ENCODE assay signal across 7 cellular contexts in the genomic region with DNA sequence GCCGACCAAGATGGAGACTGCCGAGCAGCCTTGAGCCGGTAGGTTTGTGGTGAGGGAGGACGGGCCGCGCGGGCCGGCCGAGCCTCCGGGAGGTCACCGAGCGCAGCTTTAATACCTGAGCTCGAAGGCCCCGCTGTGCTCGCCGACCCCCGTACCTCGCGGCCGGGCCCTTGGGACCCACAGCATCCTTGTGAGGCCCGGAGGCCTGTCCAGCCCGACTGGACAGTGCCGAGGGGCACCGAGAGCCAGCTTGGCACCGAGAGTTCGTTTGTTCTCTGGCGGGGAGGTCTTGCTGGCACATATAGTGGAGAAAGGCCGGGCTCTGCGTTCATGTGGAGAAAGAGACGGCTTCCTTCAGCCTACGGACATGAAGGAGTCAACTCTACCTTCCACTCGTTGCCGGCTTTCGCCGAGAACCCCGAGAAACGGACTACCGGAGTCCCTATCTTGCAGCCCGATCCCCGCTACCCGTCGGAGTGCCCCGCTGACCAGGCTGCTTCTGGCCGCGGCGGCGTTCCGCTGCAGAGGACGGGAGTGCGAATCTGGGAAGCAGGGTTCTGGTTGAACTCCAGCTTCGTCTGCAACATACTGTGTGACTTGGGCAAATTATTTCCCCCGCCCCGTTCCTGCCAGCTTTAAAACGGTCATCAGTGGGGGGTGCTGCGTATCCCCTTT. TPM values are rescaled to one million over a fixed set of nuclear protein-coding genes. Genes with fewer than 3 reads are reported as not detected.
DNase-seq lines count a peak whose midpoint lies in the region; ATAC-seq and TF ChIP-seq lines count a peak whose summit lies in the region.

No MANE protein-coding gene starts in this region.

- intact Hi-C loops in PC-9 (cut with micrococcal nuclease; ENCODE audit: unreplicated experiment), result loop anchor here (1.0 to 5.0 kb wide), 2 partner anchors 19 to 204 kb away; no protein-coding TSS in a partner anchor

- no peaks in the 10 kb centered on the region for H3K9me2 ChIP-seq in PC-9 (ENCODE audit: insufficient read depth)

- DNase-seq in PC-9 (no peak), erythroblast (lab: John Stamatoyannopoulos, UW) (peak; percentile 46 to 68), osteoblast (ENCODE audit: insufficient read length, low spot score, missing footprints) (no peak), NCI-H69 (lab: John Stamatoyannopoulos, UW) (no peak), NCI-H226 (no peak)

- H3K9me3 ChIP-seq in PC-9 (ENCODE audit: insufficient read depth, low read depth), result no peaks in the 10 kb centered on the region
- H3K9me3 ChIP-seq in osteoblast (ENCODE audit: low read depth, low read length), result no peaks in the 10 kb centered on the region

- H3K27me3 ChIP-seq in PC-9 (ENCODE audit: insufficient read depth, low read depth), result no peaks in the 10 kb centered on the region
- no peaks in the 10 kb centered on the region for H3K27me3 ChIP-seq in osteoblast (ENCODE audit: insufficient read depth, low read length)

- peak; percentile 5 for ATAC-seq in GM21528 (IDR thresholded peaks at IDR 0.05; ENCODE audit: low FRiP score, unreplicated experiment)
- no peak for ATAC-seq in GM21381 (IDR thresholded peaks at IDR 0.05; ENCODE audit: unreplicated experiment)

- H3K79me2 ChIP-seq in PC-9 (ENCODE audit: low read depth), result peaks cover 19% of the 10 kb centered on the region
- peaks cover 53% of the 10 kb centered on the region for H3K79me2 ChIP-seq in osteoblast (ENCODE audit: insufficient read depth, low read length)

- H3K4me2 ChIP-seq in PC-9 (peak overlapping the region; percentile 81), osteoblast (ENCODE audit: insufficient read depth, low read length) (peak overlapping the region; percentile 98)

- no peaks in the 10 kb centered on the region for H3K36me3 ChIP-seq in PC-9 (ENCODE audit: low read depth)
- H3K36me3 ChIP-seq in osteoblast (ENCODE audit: insufficient read depth, low read length), result peaks cover 28% of the 10 kb centered on the region

- H3K4me3 ChIP-seq in PC-9 (peak overlapping the region; percentile 89), osteoblast (ENCODE audit: insufficient read depth, low read length) (peak overlapping the region; percentile 95)

- H3K4me1 ChIP-seq in PC-9 (replicated peaks; ENCODE audit: insufficient read depth) (no peaks in the 10 kb centered on the region), osteoblast (ENCODE audit: insufficient read depth, low read length) (peaks cover 19% of the 10 kb centered on the region)

- H4K20me1 ChIP-seq in PC-9 (ENCODE audit: insufficient read depth) (no peaks in the 10 kb centered on the region), osteoblast (ENCODE audit: insufficient read depth, low read length) (peaks cover 9% of the 10 kb centered on the region)

- BruUV-seq in PC-9 (replicated peaks; lab: Mats Ljungman, UMichigan), result no TSS peak

- no peak for TF ChIP-seq POLR2A in erythroblast (IDR thresholded peaks at IDR 0.05; ENCODE audit: low read length)

- TF ChIP-seq CTCF in PC-9 (conservative IDR thresholded peaks at IDR 0.05) (no peak), osteoblast (IDR thresholded peaks at IDR 0.05; ENCODE audit: extremely low read depth, low read depth, low read length) (no peak)

- CTCF ChIA-PET in PC-9 (lab: Charles Lee), result interaction anchor here (0.6 to 1.0 kb wide), 4 partner anchors 13 to 847 kb away, joined by 3 to 4 read pairs (median 4); no protein-coding TSS in a partner anchor

- POLR2A ChIA-PET in PC-9 (lab: Charles Lee; ENCODE audit: unreplicated experiment), result interaction anchor here (0.7 kb wide), 1 partner anchor 566 kb away, joined by 7 read pairs; a partner anchor contains a TSS

- H3K27ac ChIP-seq in PC-9 (no peak overlapping the region), osteoblast (ENCODE audit: low read depth, low read length) (peak overlapping the region; percentile 96)

- peaks cover 10% of the 10 kb centered on the region; the same call in 1 of the 2 replicates for H3F3A ChIP-seq in PC-9 (ENCODE audit: insufficient read depth, low read depth)

- H2AFZ ChIP-seq in PC-9, result peak overlapping the region; percentile 77; the same call in 1 of the 2 replicates
- H2AFZ ChIP-seq in osteoblast (ENCODE audit: low read length), result peak overlapping the region; percentile 75

RNA-seq across cellular contexts. Expression of a gene that starts 0.3 kb away (rescaled TPM):
- total RNA-seq in PC-9 (2021) (35.6 and 49.3 TPM in 2 replicates), osteoblast (42.4 and 46.7 TPM in 2 replicates)

RNA-seq across cellular contexts. Expression of a gene that starts 23.8 kb away (rescaled TPM):
- total RNA-seq in PC-9 (2021), result 180 and 231 TPM in 2 replicates
- total RNA-seq in osteoblast, result 184 and 195 TPM in 2 replicates

RNA-seq across cellular contexts. Expression of a gene that starts 43.4 kb away (rescaled TPM):
- total RNA-seq in PC-9 (2021) (not detected in 2 replicates), osteoblast (under 0.01 TPM in 1 of 2 replicates, not detected in the other)

RNA-seq across cellular contexts. Expression of a gene that starts 43.9 kb away (rescaled TPM):
- total RNA-seq in PC-9 (2021), result 0.55 TPM in 1 of 2 replicates, not detected in the other
- total RNA-seq in osteoblast, result not detected in 2 replicates

Comparison
In these comparisons a context has a peak if more than half of its experiments do, and no peak if none do; other contexts are left out.
1. DNase-seq: peak in erythroblast (2 of 2); none in PC-9 (0 of 2), osteoblast (single experiment), NCI-H69 (single experiment) and NCI-H226 (single experiment).